ENCODE assay signal across 28 cellular contexts in the genomic region with DNA sequence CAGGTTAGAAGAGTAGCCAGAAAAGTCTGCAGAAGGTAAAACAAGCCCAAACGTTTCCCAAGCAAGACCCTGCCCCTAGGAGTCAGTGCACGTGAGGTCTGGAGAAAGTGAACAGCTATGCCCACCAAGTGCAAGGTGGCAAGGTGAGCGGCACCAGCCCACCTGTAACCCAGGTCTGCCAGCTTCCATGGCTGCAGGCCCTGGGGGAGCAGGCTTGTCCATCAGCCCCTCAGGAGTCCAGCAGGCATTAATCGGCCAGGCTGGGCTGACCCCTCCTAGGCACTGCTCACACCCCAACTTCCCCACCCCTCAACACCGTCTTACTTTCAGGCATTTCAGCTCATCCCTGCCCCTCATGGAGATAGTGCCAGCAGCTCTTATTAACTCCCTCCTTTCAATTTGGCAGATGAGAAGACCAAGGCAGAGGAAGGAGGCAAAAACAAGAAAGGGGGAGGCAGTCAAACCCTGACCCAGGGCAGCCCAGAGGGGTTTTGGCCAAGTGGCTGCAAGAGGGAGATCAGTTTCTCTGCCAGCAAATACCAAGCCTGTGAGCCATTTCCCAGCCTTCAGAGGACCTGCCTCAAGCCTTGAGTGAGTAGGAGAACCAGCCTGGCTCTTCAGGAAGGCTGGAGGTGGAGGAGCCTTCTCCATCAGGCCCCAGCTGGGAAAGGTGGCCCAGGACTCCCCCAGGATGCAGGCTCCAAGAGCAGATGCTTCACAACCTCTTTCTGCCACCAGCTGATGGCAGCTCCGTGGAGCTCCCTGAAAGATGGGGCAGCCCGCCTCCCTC. TPM values are rescaled to one million over a fixed set of nuclear protein-coding genes. Genes with fewer than 3 reads are reported as not detected.
DNase-seq lines count a peak whose midpoint lies in the region; FAIRE-seq and TF ChIP-seq lines count a peak whose summit lies in the region.
"Had no signal": no experiment of that assay in that cellular context is flagged by ENCODE, and none has a peak within 500 bp of the region (broad histone marks: within the 10 kb centered on the region; RNA-seq: fewer than 3 reads in every experiment).

No MANE protein-coding gene starts in this region.

- no peak for FAIRE-seq in astrocyte (lab: Jason Lieb, UNC)
- FAIRE-seq: GM12892, H54, TTC549 had no signal

- H3K9me2 ChIP-seq in GM23248 (ENCODE audit: insufficient read depth) = no peaks in the 10 kb centered on the region

- TF ChIP-seq CTCF in astrocyte (IDR thresholded peaks at IDR 0.05; ENCODE audit: insufficient read depth, low read depth, low read length) = no peak
- no peak for TF ChIP-seq CTCF in transverse colon (IDR thresholded peaks at IDR 0.05)

- no peak overlapping the region for H3K4me3 Mint-ChIP-seq in astrocyte (ENCODE audit: unreplicated experiment)
- H3K4me3 Mint-ChIP-seq: activated naive CD8-positive, alpha-beta T cell treated with anti-CD3 and anti-CD28 coated beads, Interleukin-2, amount 50 U/mL, for 24 hours; CD4-positive, CD25-positive, alpha-beta regulatory T cell; central memory CD8-positive, alpha-beta T cell had no signal

- H3K36me3 ChIP-seq in GM23248 (ENCODE audit: low read depth) (no peaks in the 10 kb centered on the region), astrocyte (ENCODE audit: insufficient read depth, low read length) (no peaks in the 10 kb centered on the region), H7 (replicated peaks; ENCODE audit: control insufficient read depth, insufficient read depth, low read length) (no peaks in the 10 kb centered on the region), transverse colon (no peaks in the 10 kb centered on the region)
- H3K36me3 ChIP-seq: esophagus muscularis mucosa, heart left ventricle, thoracic aorta had no signal

- no peak overlapping the region for H3K4me3 ChIP-seq in GM23248
- H3K4me3 ChIP-seq in astrocyte (ENCODE audit: insufficient read depth, low read depth, low read length) = no peak overlapping the region
- H3K4me3 ChIP-seq in H7 (ENCODE audit: insufficient read depth, low read depth, low read length) = no peak overlapping the region
- no peak overlapping the region for H3K4me3 ChIP-seq in transverse colon
- H3K4me3 ChIP-seq: esophagus muscularis mucosa, heart left ventricle, mucosa of descending colon, thoracic aorta had no signal

- DNase-seq in AG08395 (ENCODE audit: low spot score) (peak; percentile 77), GM23248 (peak; percentile 83), astrocyte (ENCODE audit: low read depth) (peak; percentile 58), fibroblast of peridontal ligament (ENCODE audit: extremely low read depth) (peak; percentile 54), NCI-H146 treated with DMSO at 0.1 percent for 48 hours (lab: John Stamatoyannopoulos, UW; ENCODE audit: unreplicated experiment) (no peak), H7 (no peak), transverse colon (no peak), NCI-H82 treated with DMSO at 0.1 percent for 48 hours (lab: John Stamatoyannopoulos, UW; ENCODE audit: unreplicated experiment) (no peak)
- DNase-seq: ACHN; activated CD4-positive, alpha-beta T cell treated with anti-CD3 and anti-CD28 coated beads for 4 hours; activated naive CD8-positive, alpha-beta T cell treated with anti-CD3 and anti-CD28 coated beads, Interleukin-2, amount 50 U/mL, for 24 hours; CD4-positive, CD25-positive, alpha-beta regulatory T cell; heart left ventricle; Karpas-422; mucosa of descending colon; NCI-H1092 treated with DMSO at 0.1 percent for 48 hours; NCI-H2081 treated with DMSO at 0.1 percent for 48 hours; NCI-H510A treated with DMSO at 0.1 percent for 48 hours; stimulated activated CD4-positive, alpha-beta T cell treated with anti-CD3 and anti-CD28 coated beads, Interleukin-1b, Interleukin-23, amount 100 ng/mL, for 48 hours; stimulated activated naive CD4-positive, alpha-beta T cell had no signal

- H3F3A ChIP-seq in GM23248 (ENCODE audit: insufficient read depth) = no peaks in the 10 kb centered on the region

- H3K27ac Mint-ChIP-seq in astrocyte (ENCODE audit: unreplicated experiment) = no peak overlapping the region
- H3K27ac Mint-ChIP-seq: activated naive CD8-positive, alpha-beta T cell treated with anti-CD3 and anti-CD28 coated beads, Interleukin-2, amount 50 U/mL, for 24 hours; activated T-helper 2 cell treated with anti-CD3 and anti-CD28 coated beads, Interferon-gamma antibody, Interleukin-2, Interleukin-4, amounts not matched to agents 10 μg/mL and 5 μg/mL and 100 μg/mL, durations not matched to agents 14 hours and 24 hours and 36 hours; CD4-positive, CD25-positive, alpha-beta regulatory T cell; progenitor cell of endocrine pancreas had no signal

- H3K4me1 ChIP-seq in GM23248 (ENCODE audit: insufficient read depth) (peaks cover 14% of the 10 kb centered on the region), astrocyte (ENCODE audit: insufficient read depth, low read length) (peaks cover 3% of the 10 kb centered on the region), transverse colon (no peaks in the 10 kb centered on the region)
- H3K4me1 ChIP-seq: esophagus muscularis mucosa, heart left ventricle had no signal

- H2AFZ ChIP-seq in GM23248 (no peak overlapping the region), astrocyte (ENCODE audit: low read depth, low read length) (no peak overlapping the region)

- H3K9me3 ChIP-seq in GM23248 (ENCODE audit: low read depth) (no peaks in the 10 kb centered on the region), astrocyte (ENCODE audit: insufficient read depth, low read depth, low read length) (no peaks in the 10 kb centered on the region), transverse colon (no peaks in the 10 kb centered on the region)
- H3K9me3 ChIP-seq: esophagus muscularis mucosa, heart left ventricle, mucosa of descending colon, thoracic aorta had no signal

- intact Hi-C loops in transverse colon (cut with DNase I; ENCODE audit: low total_unique reads) = no loop called here

- no peaks in the 10 kb centered on the region for H3K79me2 ChIP-seq in GM23248 (ENCODE audit: insufficient read depth)
- H3K79me2 ChIP-seq in astrocyte (ENCODE audit: insufficient read depth, low read length) = no peaks in the 10 kb centered on the region

- WGBS in GM23248 (ENCODE audit: low coverage in 1 of 2, low lambda C conversion rate in 2 of 2, missing lambda C conversion rate in 2 of 2), 2 experiments = 55 to 71% methylated on average over 7 of the region's 7 CpGs
- WGBS in transverse colon (ENCODE audit: low coverage in 1 of 2), 2 donors = 74 to 83% methylated on average over 4 to 7 of the region's 7 CpGs

- in situ Hi-C loops in GM23248 (cut with MboI) (no loop called here), transverse colon (cut with MboI; ENCODE audit: low pct_ligation_motif_present in 1 of 4, low pct_unique_long_range_greater_than_20kb in 1 of 4, low sequenced_read_pairs in 3 of 4) (no loop called here)

- H3K9me3 Mint-ChIP-seq in astrocyte (ENCODE audit: unreplicated experiment) = peaks cover 3% of the 10 kb centered on the region
- H3K9me3 Mint-ChIP-seq: activated naive CD8-positive, alpha-beta T cell treated with anti-CD3 and anti-CD28 coated beads, Interleukin-2, amount 50 U/mL, for 24 hours; activated T-helper 2 cell treated with anti-CD3 and anti-CD28 coated beads, Interferon-gamma antibody, Interleukin-2, Interleukin-4, amounts not matched to agents 10 μg/mL and 5 μg/mL and 100 μg/mL, durations not matched to agents 14 hours and 24 hours and 36 hours; central memory CD8-positive, alpha-beta T cell had no signal

- TF ChIP-seq POLR2A in transverse colon (IDR thresholded peaks at IDR 0.05) = no peak

- H4K20me1 ChIP-seq in GM23248 (ENCODE audit: insufficient read depth) (no peaks in the 10 kb centered on the region), astrocyte (ENCODE audit: insufficient read depth, low read length) (no peaks in the 10 kb centered on the region)

- H3K4me1 Mint-ChIP-seq in astrocyte (ENCODE audit: low read depth, unreplicated experiment) = no peaks in the 10 kb centered on the region
- H3K4me1 Mint-ChIP-seq: activated naive CD8-positive, alpha-beta T cell treated with anti-CD3 and anti-CD28 coated beads, Interleukin-2, amount 50 U/mL, for 24 hours; CD4-positive, CD25-positive, alpha-beta regulatory T cell; central memory CD8-positive, alpha-beta T cell had no signal

- H3K36me3 Mint-ChIP-seq in astrocyte (ENCODE audit: low read depth, unreplicated experiment) = no peaks in the 10 kb centered on the region
- H3K36me3 Mint-ChIP-seq: CD4-positive, CD25-positive, alpha-beta regulatory T cell had no signal

- H3K4me2 ChIP-seq in GM23248 (ENCODE audit: unreplicated experiment) (peak overlapping the region; percentile 11), astrocyte (ENCODE audit: low read length) (no peak overlapping the region)

- no peak overlapping the region for H3K27ac ChIP-seq in GM23248
- H3K27ac ChIP-seq in astrocyte (ENCODE audit: low read depth, low read length) = no peak overlapping the region
- no peak overlapping the region for H3K27ac ChIP-seq in transverse colon
- H3K27ac ChIP-seq: esophagus muscularis mucosa, heart left ventricle, thoracic aorta had no signal

- peaks cover 80% of the 10 kb centered on the region for H3K27me3 Mint-ChIP-seq in astrocyte (ENCODE audit: low read depth, unreplicated experiment)

- H3K9ac ChIP-seq in GM23248 (no peak overlapping the region), astrocyte (ENCODE audit: low read length) (no peak overlapping the region)

- TF ChIP-seq EP300 in transverse colon (IDR thresholded peaks at IDR 0.05; ENCODE audit: low read depth) = no peak

- H3K27me3 ChIP-seq in GM23248 (replicated peaks; ENCODE audit: insufficient read depth) = no peaks in the 10 kb centered on the region
- H3K27me3 ChIP-seq in astrocyte (ENCODE audit: insufficient read depth, low read length) = peaks cover 16% of the 10 kb centered on the region
- H3K27me3 ChIP-seq in H7 (ENCODE audit: control insufficient read depth, insufficient read depth, low read length) = no peaks in the 10 kb centered on the region
- H3K27me3 ChIP-seq in transverse colon = peaks cover 5% of the 10 kb centered on the region
- H3K27me3 ChIP-seq: heart left ventricle had no signal

RNA-seq across cellular contexts. Expression of a gene that starts 14.7 kb away (rescaled TPM):
- 0.32 and 1.1 TPM in 2 replicates for total RNA-seq in GM23248 (2014; rRNA removed; shearing (Covaris generic))
- 0.50 and 0.89 TPM in 2 replicates for polyA plus RNA-seq in GM23248 (2016; fragmentation: Nextera tagmentation; extraction: Ambion mirVana)
- total RNA-seq in astrocyte (1.2 and 2.1 TPM in 2 replicates), transverse colon (under 1 TPM in 1 of 4 donors, not detected in 3; 0.40 TPM)
- 0.03 TPM in 1 of 2 replicates, not detected in the other for total RNA-seq in H7 (2014; rRNA removed; shearing (Covaris generic))
- total RNA-seq: activated T-helper 2 cell treated with anti-CD3 and anti-CD28 coated beads, Interferon-gamma antibody, Interleukin-2, Interleukin-4, amounts not matched to agents 10 μg/mL and 5 μg/mL and 100 μg/mL, durations not matched to agents 14 hours and 24 hours and 36 hours; CD4-positive, CD25-positive, alpha-beta regulatory T cell; progenitor cell of endocrine pancreas had no signal

Comparison
In these comparisons a context has a peak if more than half of its experiments do, and no peak if none do; other contexts are left out.
1. DNase-seq: peak in AG08395 (single experiment), GM23248 (single experiment), astrocyte (single experiment) and fibroblast of peridontal ligament (single experiment); none in NCI-H146 treated with DMSO at 0.1 percent for 48 hours (single experiment), H7 (single experiment), transverse colon (single experiment) and NCI-H82 treated with DMSO at 0.1 percent for 48 hours (single experiment).